ENCODE assay signal across 32 cellular contexts in genomic region chr7:68833442-68833841, GRCh38.
"Had no signal": no experiment of that assay in that cellular context is flagged by ENCODE, and none has a peak within 500 bp of the region (broad histone marks: within the 10 kb centered on the region; RNA-seq: fewer than 3 reads in every experiment).

No MANE protein-coding gene starts in this region.

- H3K9me3 ChIP-seq: ascending aorta, body of pancreas had no signal

- H3K4me3 ChIP-seq: ascending aorta, body of pancreas, breast epithelium had no signal

- DNase-seq: activated CD4-positive, alpha-beta memory T cell treated with anti-CD3 and anti-CD28 coated beads, Interleukin-2, amount 10 ng/mL, durations not matched to agents 7 days and 5 days; activated CD4-positive, alpha-beta T cell treated with anti-CD3 and anti-CD28 coated beads for 1 hour; activated CD4-positive, alpha-beta T cell treated with anti-CD3 and anti-CD28 coated beads for 36 hours; activated CD4-positive, alpha-beta T cell treated with anti-CD3 and anti-CD28 coated beads for 48 hours; activated CD4-positive, alpha-beta T cell treated with anti-CD3 and anti-CD28 coated beads, Interleukin-2, amount 10 ng/mL, durations not matched to agents 7 days and 5 days; activated CD4-positive, alpha-beta T cell treated with anti-CD3 and anti-CD28 coated beads, Interleukin-2, amount 50 U/mL, for 48 hours; activated CD4-positive, CD25-positive, alpha-beta regulatory T cell; activated CD8-positive, alpha-beta memory T cell treated with anti-CD3 and anti-CD28 coated beads for 24 hours; activated CD8-positive, alpha-beta memory T cell treated with anti-CD3 and anti-CD28 coated beads, Interleukin-2, amount 10 ng/mL, durations not matched to agents 7 days and 5 days; activated CD8-positive, alpha-beta memory T cell treated with anti-CD3 and anti-CD28 coated beads, Interleukin-2, amount 50 U/mL, for 48 hours; activated CD8-positive, alpha-beta T cell treated with anti-CD3 and anti-CD28 coated beads, Interleukin-2, amount 10 ng/mL, durations not matched to agents 7 days and 5 days; activated effector memory CD4-positive, alpha-beta T cell treated with Interleukin-2 at 50 U/mL for 16 hours; activated gamma-delta T cell; activated naive CD4-positive, alpha-beta T cell treated with anti-CD3 and anti-CD28 coated beads, Interleukin-2, amount 10 ng/mL, durations not matched to agents 7 days and 5 days; activated naive CD4-positive, alpha-beta T cell treated with Interleukin-2 at 50 U/mL for 16 hours; activated naive CD8-positive, alpha-beta T cell treated with anti-CD3 and anti-CD28 coated beads, Interleukin-2, amount 10 ng/mL, durations not matched to agents 7 days and 5 days; activated naive CD8-positive, alpha-beta T cell treated with anti-CD3 and anti-CD28 coated beads, Interleukin-2, amount 50 U/mL, for 24 hours; activated T-cell treated with anti-CD3 and anti-CD28 coated beads, Interleukin-2, amount 50 U/mL, for 24 hours; activated T-cell treated with anti-CD3 and anti-CD28 coated beads, Interleukin-2, amount 50 U/mL, for 48 hours; amygdala; anterior cingulate cortex; body of pancreas; brain microvascular endothelial cell; central memory CD4-positive, alpha-beta T cell; T-helper 1 cell; T-helper 2 cell; T-helper 9 cell; WERI-Rb-1 had no signal

- H3K27me3 ChIP-seq: ascending aorta, body of pancreas, brain microvascular endothelial cell, breast epithelium had no signal

- H3K36me3 ChIP-seq: ascending aorta, brain microvascular endothelial cell, breast epithelium, WERI-Rb-1 had no signal

- ATAC-seq: activated CD4-positive, alpha-beta T cell treated with anti-CD3 and anti-CD28 coated beads for 36 hours; activated CD4-positive, CD25-positive, alpha-beta regulatory T cell treated with anti-CD3 and anti-CD28 coated beads, Interleukin-2, amount 50 U/mL, for 24 hours; activated CD8-positive, alpha-beta memory T cell treated with anti-CD3 and anti-CD28 coated beads, Interleukin-2, amount 10 ng/mL, durations not matched to agents 7 days and 5 days; activated CD8-positive, alpha-beta T cell treated with anti-CD3 and anti-CD28 coated beads, Interleukin-2, amount 10 ng/mL, durations not matched to agents 7 days and 5 days; activated naive CD8-positive, alpha-beta T cell treated with anti-CD3 and anti-CD28 coated beads, Interleukin-2, amount 50 U/mL, for 24 hours; body of pancreas; WTC11 had no signal
